In the genomic region with DNA sequence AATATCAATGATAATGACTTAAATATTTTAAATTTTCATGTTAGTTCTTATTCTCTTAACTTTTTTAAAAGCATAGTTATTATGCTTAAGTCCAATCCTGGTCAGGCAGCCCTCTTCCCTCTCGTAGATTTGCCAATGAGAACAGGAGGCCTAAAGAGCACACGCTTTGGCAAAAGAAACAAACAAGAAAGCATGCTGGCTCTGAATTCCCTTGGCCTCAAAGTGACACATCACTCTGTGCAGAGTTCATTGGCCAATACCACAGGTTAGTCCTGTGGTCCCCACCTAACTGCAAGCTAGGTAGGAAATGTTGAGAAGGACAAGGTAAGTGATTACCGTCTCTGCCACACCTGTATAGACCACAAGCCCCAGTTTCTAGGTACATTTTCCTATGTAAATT, we compare ENCODE assay signal across 16 cellular contexts.
DNase-seq lines count a peak whose midpoint lies in the region; ATAC-seq and TF ChIP-seq lines count a peak whose summit lies in the region.
"Had no signal": no experiment of that assay in that cellular context is flagged by ENCODE, and none has a peak within 500 bp of the region (broad histone marks: within the 10 kb centered on the region; RNA-seq: fewer than 3 reads in every experiment).

No MANE protein-coding gene starts in this region.

- H3K23ac ChIP-seq in H9 (ENCODE audit: insufficient read length, low read depth, low read length) = no peak overlapping the region

- H2AFZ ChIP-seq in H9 (ENCODE audit: low read length) (no peak overlapping the region), smooth muscle cell (ENCODE audit: low read depth) (no peak overlapping the region)
- H2AFZ ChIP-seq: GM23248 had no signal

- H2BK15ac ChIP-seq in H9 (ENCODE audit: low read depth, low read length) = no peak overlapping the region

- H2BK12ac ChIP-seq in H9 (ENCODE audit: insufficient read length, low read depth, low read length) = no peak overlapping the region

- no peak overlapping the region for H3T11ph ChIP-seq in H9 (ENCODE audit: low read length)

- H3K4me1 ChIP-seq in H9 (ENCODE audit: insufficient read depth, low read length) (peaks cover 9% of the 10 kb centered on the region; the same call in 1 of the 2 replicates), ascending aorta (peaks cover 2 to 41% of the 10 kb centered on the region in 2 donors), smooth muscle cell (ENCODE audit: low read depth) (peaks cover 6% of the 10 kb centered on the region)

- H3K4me3 Mint-ChIP-seq in H9 = no peak overlapping the region
- H3K4me3 Mint-ChIP-seq: B cell; CD8-positive, alpha-beta T cell; HFFc6 had no signal

- H3K4ac ChIP-seq in H9 (ENCODE audit: low read depth, low read length) = no peak overlapping the region

- no peaks in the 10 kb centered on the region for H3K79me1 ChIP-seq in H9 (ENCODE audit: insufficient read depth, low read depth, low read length, poor library complexity, severe bottlenecking)

- H3K9ac ChIP-seq in H9 (ENCODE audit: extremely low read depth, insufficient read length, low read length) (no peak overlapping the region), smooth muscle cell (ENCODE audit: low read depth) (no peak overlapping the region)
- H3K9ac ChIP-seq: BLaER1 treated with 17β-estradiol and CSF1 and Interleukin-3, amounts not matched to agents 10 nM and 100 nM; GM23248 had no signal

- no peak overlapping the region for H4K8ac ChIP-seq in H9 (replicated peaks; ENCODE audit: insufficient read length, low read depth, low read length)

- no peaks in the 10 kb centered on the region for H3K23me2 ChIP-seq in H9 (ENCODE audit: insufficient read length, low read depth, low read length, poor library complexity, severe bottlenecking)

- no peaks in the 10 kb centered on the region for H3K36me3 Mint-ChIP-seq in H9 (ENCODE audit: insufficient read depth in 1 of 3, low read depth in 3 of 3)
- H3K36me3 Mint-ChIP-seq: CD8-positive, alpha-beta T cell had no signal

- H4K20me1 ChIP-seq in H9 (ENCODE audit: control insufficient read depth, insufficient read depth, insufficient read length) (no peaks in the 10 kb centered on the region), smooth muscle cell (ENCODE audit: low read depth) (no peaks in the 10 kb centered on the region)
- H4K20me1 ChIP-seq: BLaER1 treated with 17β-estradiol and CSF1 and Interleukin-3, amounts not matched to agents 10 nM and 100 nM had no signal

- ATAC-seq in left colon = peak; percentile 36
- ATAC-seq in HG02588 (IDR thresholded peaks at IDR 0.05; ENCODE audit: unreplicated experiment) = no peak
- ATAC-seq: CD8-positive, alpha-beta T cell had no signal

- no peak overlapping the region for H2BK120ac ChIP-seq in H9 (ENCODE audit: low read depth, low read length, poor library complexity, severe bottlenecking)

- H3K56ac ChIP-seq in H9 (ENCODE audit: insufficient read length, low read depth, low read length) = no peak overlapping the region

- WGBS in H9 (ENCODE audit: extremely low coverage, insufficient read length, low lambda C conversion rate) = no CpG with 5 or more reads among the region's 3 CpGs
- WGBS in smooth muscle cell (ENCODE audit: low lambda C conversion rate) = 93% methylated on average over 3 of the region's 3 CpGs

- peak overlapping the region; percentile 14 for H2AK5ac ChIP-seq in H9 (ENCODE audit: insufficient read length, low read length)

- peaks cover 8 to 9% of the 10 kb centered on the region in 2 experiments for H3K4me1 Mint-ChIP-seq in H9

- H3K27me3 ChIP-seq in H9 (ENCODE audit: insufficient read depth, low read length) = no peaks in the 10 kb centered on the region
- H3K27me3 ChIP-seq in ascending aorta = no peaks in the 10 kb centered on the region
- H3K27me3 ChIP-seq in smooth muscle cell (ENCODE audit: low read depth) = no peaks in the 10 kb centered on the region
- H3K27me3 ChIP-seq: BLaER1 treated with 17β-estradiol and CSF1 and Interleukin-3, amounts not matched to agents 10 nM and 100 nM had no signal

- H3K27ac ChIP-seq in H9 (ENCODE audit: insufficient read length, low read depth, low read length) (no peak overlapping the region), ascending aorta (peak overlapping the region; percentile 47 to 62), smooth muscle cell (ENCODE audit: low read depth) (peak overlapping the region; percentile 56)
- H3K27ac ChIP-seq: BLaER1 treated with 17β-estradiol and CSF1 and Interleukin-3, amounts not matched to agents 10 nM and 100 nM; GM23248 had no signal

- H3K9me3 ChIP-seq in H9 (ENCODE audit: control insufficient read depth, low read depth, low read length) = no peaks in the 10 kb centered on the region
- H3K9me3 ChIP-seq in ascending aorta = no peaks in the 10 kb centered on the region
- no peaks in the 10 kb centered on the region for H3K9me3 ChIP-seq in smooth muscle cell (replicated peaks; ENCODE audit: low read depth)
- H3K9me3 ChIP-seq: BLaER1 treated with 17β-estradiol and CSF1 and Interleukin-3, amounts not matched to agents 10 nM and 100 nM had no signal

- H3K4me2 ChIP-seq in H9 (ENCODE audit: insufficient read depth, insufficient read length, low read length) = no peak overlapping the region
- H3K4me2 ChIP-seq in smooth muscle cell = no peak overlapping the region

- no peaks in the 10 kb centered on the region for H3K27me3 Mint-ChIP-seq in H9 (ENCODE audit: low read depth)
- H3K27me3 Mint-ChIP-seq: B cell had no signal

- intact Hi-C loops in ascending aorta (cut with DNase I) (no loop called here), left colon (cut with DNase I, micrococcal nuclease) (no loop called here)

- H3K4me3 ChIP-seq in ascending aorta (no peak overlapping the region), smooth muscle cell (no peak overlapping the region)
- H3K4me3 ChIP-seq: BLaER1 treated with 17β-estradiol and CSF1 and Interleukin-3, amounts not matched to agents 10 nM and 100 nM; GM23248 had no signal

- no peaks in the 10 kb centered on the region for H3K9me3 Mint-ChIP-seq in H9
- H3K9me3 Mint-ChIP-seq: CD8-positive, alpha-beta T cell; HFFc6 had no signal

- DNase-seq in H9 = no peak
- DNase-seq in ascending aorta (ENCODE audit: low spot score in 2 of 2) = no peak
- no peak for DNase-seq in left colon
- DNase-seq in smooth muscle cell (lab: John Stamatoyannopoulos, UW; ENCODE audit: unreplicated experiment) = no peak
- DNase-seq in HuH-7.5 (ENCODE audit: low spot score) = no peak
- no peak for DNase-seq in Kasumi-1 (lab: John Stamatoyannopoulos, UW)
- no peak for DNase-seq in stimulated activated CD4-positive, alpha-beta T cell treated with anti-CD3 and anti-CD28 coated beads, Interleukin-1b, Interleukin-23, amount 100 ng/mL, for 48 hours
- DNase-seq: Calu3; CD8-positive, alpha-beta T cell; DMS79 treated with DMSO at 0.1 percent for 48 hours; GF-D8; GM23248; HFFc6 had no signal

- H2BK20ac ChIP-seq in H9 (ENCODE audit: low read depth, low read length, poor library complexity, severe bottlenecking) = no peak overlapping the region

- no peak overlapping the region for H2BK5ac ChIP-seq in H9 (ENCODE audit: insufficient read length, low read length)

- no peak overlapping the region for H3K14ac ChIP-seq in H9 (ENCODE audit: insufficient read depth, low read length)

- H4K5ac ChIP-seq in H9 (ENCODE audit: insufficient read length, low read depth, low read length) = no peak overlapping the region

- H3K79me2 ChIP-seq in H9 (ENCODE audit: insufficient read depth, low read length) (no peaks in the 10 kb centered on the region; the same call in 1 of the 2 replicates), smooth muscle cell (ENCODE audit: low read depth) (no peaks in the 10 kb centered on the region)

- H3K27ac Mint-ChIP-seq in H9 = no peak overlapping the region
- H3K27ac Mint-ChIP-seq: B cell; CD8-positive, alpha-beta T cell; HFFc6 had no signal

- H3F3A ChIP-seq in smooth muscle cell (ENCODE audit: low read depth) = no peaks in the 10 kb centered on the region

- no peak overlapping the region for H4K91ac ChIP-seq in H9 (ENCODE audit: insufficient read length, low read depth, low read length)

- TF ChIP-seq CTCF in H9 (conservative IDR thresholded peaks at IDR 0.05) (no peak), ascending aorta (IDR thresholded peaks at IDR 0.05) (no peak), smooth muscle cell (IDR thresholded peaks at IDR 0.05; ENCODE audit: borderline replicate concordance, insufficient read depth, poor library complexity, severe bottlenecking) (no peak)

- H3K36me3 ChIP-seq in ascending aorta (no peaks in the 10 kb centered on the region), smooth muscle cell (ENCODE audit: low read depth) (no peaks in the 10 kb centered on the region)
- H3K36me3 ChIP-seq: BLaER1 treated with 17β-estradiol and CSF1 and Interleukin-3, amounts not matched to agents 10 nM and 100 nM had no signal

- no peak overlapping the region for H3K18ac ChIP-seq in H9 (ENCODE audit: insufficient read length, low read depth, low read length)
